Comparison of ENCODE assay signal across 1 cellular context in genomic region chr2:10913501-10914271, GRCh38.
TF ChIP-seq lines count a peak whose summit lies in the region.

No MANE protein-coding gene starts in this region.

TF ChIP-seq in neural cell, 6 proteins besides CTCF, POLR2A, EP300 and RAD21:
- TF ChIP-seq TAF1 (IDR thresholded peaks at IDR 0.05; ENCODE audit: low read depth): no peak
- no peak for TF ChIP-seq SMC3 (conservative IDR thresholded peaks at IDR 0.05; ENCODE audit: poor library complexity)
- TF ChIP-seq POLR2AphosphoS5 (IDR thresholded peaks at IDR 0.05): no peak
- TF ChIP-seq EZH2 (IDR thresholded peaks at IDR 0.05; ENCODE audit: borderline replicate concordance, insufficient read depth, low read length, poor library complexity, severe bottlenecking): no peak
- no peak for TF ChIP-seq REST (IDR thresholded peaks at IDR 0.05; ENCODE audit: borderline replicate concordance)
- no peak for TF ChIP-seq MXI1 (conservative IDR thresholded peaks at IDR 0.05; ENCODE audit: poor library complexity, severe bottlenecking)
